Comparison of ENCODE assay signal across 22 cellular contexts in the genomic region with DNA sequence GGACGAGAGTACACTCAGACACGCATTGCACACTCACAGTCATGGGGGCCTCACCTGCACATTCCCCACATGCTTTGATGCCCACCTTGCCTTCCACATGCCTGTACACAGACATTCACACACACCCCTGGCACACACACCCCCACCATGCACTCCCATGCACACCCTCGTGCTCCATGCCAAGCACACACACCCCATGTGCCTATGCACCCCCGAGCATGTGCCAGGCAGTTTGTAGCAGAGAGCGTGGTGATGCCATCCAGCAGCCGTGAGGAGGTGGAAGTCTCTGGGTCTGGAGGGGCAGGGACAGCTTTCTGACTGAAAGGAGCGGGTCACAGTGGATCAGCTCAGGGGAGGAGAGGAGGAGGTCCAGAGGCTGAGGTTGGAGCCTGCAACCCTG. TPM values are rescaled to one million over a fixed set of nuclear protein-coding genes. Genes with fewer than 3 reads are reported as not detected.
DNase-seq lines count a peak whose midpoint lies in the region; ATAC-seq and TF ChIP-seq lines count a peak whose summit lies in the region.
"Had no signal": no experiment of that assay in that cellular context is flagged by ENCODE, and none has a peak within 500 bp of the region (broad histone marks: within the 10 kb centered on the region; RNA-seq: fewer than 3 reads in every experiment).

No MANE protein-coding gene starts in this region.

- no peak overlapping the region for H3K27ac ChIP-seq in DND-41 (ENCODE audit: low read length)
- no peak overlapping the region for H3K27ac ChIP-seq in Panc1 (ENCODE audit: low read length)
- no peak overlapping the region for H3K27ac ChIP-seq in gastrocnemius medialis
- H3K27ac ChIP-seq: BLaER1, KMS-11, PC-9 had no signal

- H3K36me3 ChIP-seq in DND-41 (ENCODE audit: insufficient read depth, low read length): no peaks in the 10 kb centered on the region
- no peaks in the 10 kb centered on the region for H3K36me3 ChIP-seq in Panc1 (ENCODE audit: control insufficient read depth, insufficient read depth, low read length)
- H3K36me3 ChIP-seq in gastrocnemius medialis: no peaks in the 10 kb centered on the region

- no peaks in the 10 kb centered on the region for H3K9me3 Mint-ChIP-seq in endothelial cell (ENCODE audit: unreplicated experiment)
- H3K9me3 Mint-ChIP-seq: CD4-positive, CD25-positive, alpha-beta regulatory T cell; H9; HFFc6 had no signal

- DNase-seq in DND-41 (no peak), Panc1 (ENCODE audit: low read depth, low spot score) (no peak), endothelial cell (ENCODE audit: low spot score) (no peak), SIG-M5 treated with dmso at 0.1 percent for 504 hours (lab: John Stamatoyannopoulos, UW; ENCODE audit: unreplicated experiment) (no peak), gastrocnemius medialis (no peak), amniotic stem cell (lab: John Stamatoyannopoulos, UW) (no peak)
- DNase-seq: CD4-positive, CD25-positive, alpha-beta regulatory T cell; DMS153; H9; HFFc6; MM.1S; NCI-H2029; NCI-H446; NCI-H524 treated with DMSO at 0.1 percent for 48 hours; NCI-H774; PC-9; RPMI8226; SHP77 had no signal

- peaks cover 10% of the 10 kb centered on the region for H3K36me3 Mint-ChIP-seq in endothelial cell (ENCODE audit: low read depth, unreplicated experiment)
- H3K36me3 Mint-ChIP-seq: CD4-positive, CD25-positive, alpha-beta regulatory T cell had no signal

- no TSS peak for BruUV-seq in Panc1 (replicated peaks; lab: Mats Ljungman, UMichigan)

- 0 out of 3 replicates have a peak, but pooled peaks have one; percentile 25 for ATAC-seq in DND-41 (ENCODE audit: insufficient read depth, low read depth)
- 0 out of 2 replicates have a peak, but pooled peaks have one; percentile 26 for ATAC-seq in Panc1
- no peak for ATAC-seq in gastrocnemius medialis

- H2AFZ ChIP-seq in DND-41 (ENCODE audit: low read depth, low read length): no peak overlapping the region
- H2AFZ ChIP-seq: PC-9 had no signal

- intact Hi-C loops in Panc1 (cut with micrococcal nuclease; ENCODE audit: unreplicated experiment) (no loop called here), gastrocnemius medialis (cut with DNase I; ENCODE audit: low total_unique reads) (no loop called here)

- no peak overlapping the region for H3K9ac ChIP-seq in DND-41 (ENCODE audit: low read depth, low read length)
- H3K9ac ChIP-seq: BLaER1, KMS-11 had no signal

- H3K4me3 ChIP-seq in DND-41 (ENCODE audit: low read depth in 1 of 2, low read length in 2 of 2) (no peak overlapping the region), Panc1 (ENCODE audit: low read depth in 2 of 2, low read length in 2 of 2) (no peak overlapping the region), gastrocnemius medialis (no peak overlapping the region)
- H3K4me3 ChIP-seq: BLaER1, PC-9 had no signal

- H3K4me1 ChIP-seq in DND-41 (ENCODE audit: insufficient read depth, low read length): no peaks in the 10 kb centered on the region
- H3K4me1 ChIP-seq in Panc1 (ENCODE audit: control insufficient read depth, insufficient read depth, low read length): no peaks in the 10 kb centered on the region
- H3K4me1 ChIP-seq in gastrocnemius medialis: no peaks in the 10 kb centered on the region

- CTCF ChIA-PET in Panc1 (lab: Charles Lee): interaction anchor here (1.0 kb wide), 1 partner anchor 35 kb away, joined by 3 read pairs; no protein-coding TSS in a partner anchor

- H4K20me1 ChIP-seq in DND-41 (ENCODE audit: insufficient read depth, low read length): no peaks in the 10 kb centered on the region

- in situ Hi-C loops in Panc1 (cut with HindIII; ENCODE audit: low pct_unique_long_range_greater_than_20kb, low sequenced_read_pairs): no loop called here
- in situ Hi-C loops in gastrocnemius medialis (cut with MboI; ENCODE audit: low sequenced_read_pairs in 4 of 4): no loop called here

- H3K27me3 Mint-ChIP-seq in endothelial cell (ENCODE audit: unreplicated experiment): peaks cover 8% of the 10 kb centered on the region

- TF ChIP-seq POLR2A in gastrocnemius medialis (IDR thresholded peaks at IDR 0.05): no peak

- peak overlapping the region; percentile 9 for H3K4me3 Mint-ChIP-seq in endothelial cell (ENCODE audit: unreplicated experiment)
- H3K4me3 Mint-ChIP-seq: CD4-positive, CD25-positive, alpha-beta regulatory T cell; H9; HFFc6 had no signal

- no peaks in the 10 kb centered on the region for H3K79me2 ChIP-seq in DND-41 (ENCODE audit: insufficient read depth, low read length)

- no peaks in the 10 kb centered on the region for H3K27me3 ChIP-seq in DND-41 (ENCODE audit: insufficient read depth, low read length, poor library complexity)
- no peaks in the 10 kb centered on the region for H3K27me3 ChIP-seq in Panc1 (ENCODE audit: control insufficient read depth, insufficient read depth, low read length)
- H3K27me3 ChIP-seq in gastrocnemius medialis: no peaks in the 10 kb centered on the region
- H3K27me3 ChIP-seq: BLaER1 had no signal

- H3K27ac Mint-ChIP-seq in endothelial cell (ENCODE audit: unreplicated experiment): no peak overlapping the region
- H3K27ac Mint-ChIP-seq: CD4-positive, CD25-positive, alpha-beta regulatory T cell; HFFc6 had no signal

- POLR2A ChIA-PET in Panc1 (lab: Charles Lee): no interaction called here

- H3K4me1 Mint-ChIP-seq in endothelial cell (ENCODE audit: unreplicated experiment): no peaks in the 10 kb centered on the region
- H3K4me1 Mint-ChIP-seq: CD4-positive, CD25-positive, alpha-beta regulatory T cell; H9 had no signal

- TF ChIP-seq CTCF in DND-41 (IDR thresholded peaks at IDR 0.05; ENCODE audit: borderline replicate concordance, extremely low read depth, low read length, poor library complexity, severe bottlenecking) (no peak), Panc1 (IDR thresholded peaks at IDR 0.05) (no peak), endothelial cell (IDR thresholded peaks at IDR 0.05; ENCODE audit: unreplicated experiment) (no peak), gastrocnemius medialis (IDR thresholded peaks at IDR 0.05 in 4 of 5, conservative IDR thresholded peaks at IDR 0.05 in 1 of 5) (no peak)

- H3K9me3 ChIP-seq in DND-41 (ENCODE audit: insufficient read depth, low read length, severe bottlenecking): no peaks in the 10 kb centered on the region
- H3K9me3 ChIP-seq in Panc1 (ENCODE audit: control insufficient read depth, insufficient read depth, low read depth, low read length): no peaks in the 10 kb centered on the region
- H3K9me3 ChIP-seq in gastrocnemius medialis: no peaks in the 10 kb centered on the region
- H3K9me3 ChIP-seq: BLaER1 had no signal

- H3K4me2 ChIP-seq in DND-41 (ENCODE audit: insufficient read depth, low read length): no peak overlapping the region
- H3K4me2 ChIP-seq: BLaER1, KMS-11, PC-9 had no signal

RNA-seq across cellular contexts. Expression of gene NXPH4, which starts 10.7 kb away (rescaled TPM):
- total RNA-seq in Panc1 (2021; ENCODE audit: unreplicated experiment) (2.1 TPM), endothelial cell (ENCODE audit: unreplicated experiment) (not detected), gastrocnemius medialis (not detected)
- 2.1 TPM for polyA plus RNA-seq in Panc1 (2012; ENCODE audit: insufficient read length)

RNA-seq across cellular contexts. Expression of gene SHMT2, which starts 23.6 kb away (rescaled TPM):
- 67.1 TPM for total RNA-seq in Panc1 (2021; ENCODE audit: unreplicated experiment)
- 117 TPM for polyA plus RNA-seq in Panc1 (2012; ENCODE audit: insufficient read length)
- total RNA-seq in endothelial cell (ENCODE audit: unreplicated experiment): 63.3 TPM
- 100 to 1,000 TPM in 1 of 4 donors, 10 to 100 TPM in 3; 41.3 to 107 (median 46.4) TPM for total RNA-seq in gastrocnemius medialis

RNA-seq across cellular contexts. Expression of gene STAC3, which starts 45.1 kb away (rescaled TPM):
- total RNA-seq in Panc1 (2021; ENCODE audit: unreplicated experiment): 0.87 TPM
- 0.25 TPM for polyA plus RNA-seq in Panc1 (2012; ENCODE audit: insufficient read length)
- 3.3 TPM for total RNA-seq in endothelial cell (ENCODE audit: unreplicated experiment)
- 1,000 to 10,000 TPM in 2 of 4 donors, 100 to 1,000 TPM in 2; 459 to 1,596 (median 855) TPM for total RNA-seq in gastrocnemius medialis

RNA-seq across cellular contexts. Expression of gene LRP1-AS, which starts 58.5 kb away (rescaled TPM):
- total RNA-seq in Panc1 (2021; ENCODE audit: unreplicated experiment): not detected
- not detected for polyA plus RNA-seq in Panc1 (2012; ENCODE audit: insufficient read length)
- 0.46 TPM for total RNA-seq in endothelial cell (ENCODE audit: unreplicated experiment)
- total RNA-seq in gastrocnemius medialis: not detected
- total RNA-seq: A172; CD4-positive, CD25-positive, alpha-beta regulatory T cell; H9; HFFc6; HT1080; PC-9 had no signal
- polyA plus RNA-seq: CD4-positive, CD25-positive, alpha-beta regulatory T cell had no signal

Comparison
In these comparisons a context has a peak if more than half of its experiments do, and no peak if none do; other contexts are left out.
1. ATAC-seq: peak in DND-41 (single experiment) and Panc1 (single experiment); none in gastrocnemius medialis (0 of 2).
2. RNA of gene STAC3, which starts 45.1 kb away (total RNA-seq): 459 to 1,596 TPM in gastrocnemius medialis; 3.3 TPM in endothelial cell (single experiment) and 0.87 TPM in Panc1 (single experiment); every median in the first group is over 100 times any median in the second.